Comparison of ENCODE assay signal across 10 cellular contexts in genomic region chr15:67077641-67078215, GRCh38. TPM values are rescaled to one million over a fixed set of nuclear protein-coding genes. Genes with fewer than 3 reads are reported as not detected.
DNase-seq lines count a peak whose midpoint lies in the region; ATAC-seq and TF ChIP-seq lines count a peak whose summit lies in the region.
"Had no signal": no experiment of that assay in that cellular context is flagged by ENCODE, and none has a peak within 500 bp of the region (broad histone marks: within the 10 kb centered on the region; RNA-seq: fewer than 3 reads in every experiment).

No MANE protein-coding gene starts in this region.

- TF ChIP-seq CTCF in Calu3 (IDR thresholded peaks at IDR 0.05; ENCODE audit: unreplicated experiment) (no peak), nephron progenitor cell (IDR thresholded peaks at IDR 0.05) (no peak)

- H3K27ac Mint-ChIP-seq in Calu3 (ENCODE audit: unreplicated experiment): peak overlapping the region; percentile 75
- H3K27ac Mint-ChIP-seq in central memory CD8-positive, alpha-beta T cell (ENCODE audit: low read depth): peak overlapping the region; percentile 5
- peak overlapping the region; percentile 97 for H3K27ac Mint-ChIP-seq in nephron progenitor cell

- BruUV-seq in Calu3 (replicated peaks; lab: Mats Ljungman, UMichigan): no TSS peak

- H3K4me1 Mint-ChIP-seq in Calu3 (ENCODE audit: low read depth, unreplicated experiment) (peaks cover 92% of the 10 kb centered on the region), nephron progenitor cell (peaks cover 86% of the 10 kb centered on the region)
- H3K4me1 Mint-ChIP-seq in central memory CD8-positive, alpha-beta T cell: peaks cover 87% of the 10 kb centered on the region

- intact Hi-C loops in Calu3 (cut with micrococcal nuclease; ENCODE audit: unreplicated experiment) (no loop called here), left ventricle myocardium superior (cut with micrococcal nuclease) (loop anchor here (10.0 kb wide), 1 partner anchor 87 kb away; no protein-coding TSS in a partner anchor)

- DNase-seq in Calu3: no peak
- peak; percentile 72 for DNase-seq in MV-4-11 (lab: John Stamatoyannopoulos, UW)
- no peak for DNase-seq in central memory CD8-positive, alpha-beta T cell (ENCODE audit: low spot score in 2 of 2)
- no peak for DNase-seq in nephron progenitor cell
- DNase-seq in left ventricle myocardium superior: no peak
- DNase-seq in RPMI8226: no peak
- DNase-seq: activated CD4-positive, alpha-beta T cell treated with anti-CD3 and anti-CD28 coated beads for 1 hour; DMS79 treated with DMSO at 0.1 percent for 48 hours had no signal

- H3K27me3 Mint-ChIP-seq in Calu3 (ENCODE audit: unreplicated experiment) (no peaks in the 10 kb centered on the region), nephron progenitor cell (ENCODE audit: low read depth, poor library complexity) (peaks cover 4% of the 10 kb centered on the region)
- H3K27me3 Mint-ChIP-seq in central memory CD8-positive, alpha-beta T cell: no peaks in the 10 kb centered on the region

- H3K9me3 Mint-ChIP-seq in Calu3 (ENCODE audit: low read depth, unreplicated experiment): no peaks in the 10 kb centered on the region
- no peaks in the 10 kb centered on the region for H3K9me3 Mint-ChIP-seq in central memory CD8-positive, alpha-beta T cell
- H3K9me3 Mint-ChIP-seq in nephron progenitor cell: no peaks in the 10 kb centered on the region

- ATAC-seq in central memory CD8-positive, alpha-beta T cell (replicated peaks; ENCODE audit: extremely low read depth, poor library complexity, severe bottlenecking): no peak
- ATAC-seq in left ventricle myocardium superior: no peak
- no peak for ATAC-seq in GM18498 (IDR thresholded peaks at IDR 0.05; ENCODE audit: unreplicated experiment)
- ATAC-seq in HG03280 (IDR thresholded peaks at IDR 0.05; ENCODE audit: unreplicated experiment): no peak

- CTCF ChIA-PET in Calu3 (lab: Charles Lee): no interaction called here

- H3K4me3 Mint-ChIP-seq in Calu3 (ENCODE audit: low read depth, unreplicated experiment) (peak overlapping the region; percentile 47), nephron progenitor cell (no peak overlapping the region)
- peak overlapping the region; percentile 14 for H3K4me3 Mint-ChIP-seq in central memory CD8-positive, alpha-beta T cell

- H3K36me3 Mint-ChIP-seq in Calu3 (ENCODE audit: insufficient read depth, unreplicated experiment) (peaks cover 78% of the 10 kb centered on the region), nephron progenitor cell (ENCODE audit: low read depth) (peaks cover 71% of the 10 kb centered on the region)
- peaks cover 13% of the 10 kb centered on the region for H3K36me3 Mint-ChIP-seq in central memory CD8-positive, alpha-beta T cell (ENCODE audit: insufficient read depth)

RNA-seq across cellular contexts. Expression of gene SMAD3, which starts 12.3 kb away (rescaled TPM):
- total RNA-seq in Calu3 (2022) (121 and 147 TPM in 2 replicates), left ventricle myocardium superior (16.7 TPM)

Comparison
In these comparisons a context has a peak if more than half of its experiments do, and no peak if none do; other contexts are left out.
1. H3K27ac Mint-ChIP-seq: peak in every context shown above with its lines; median percentile 97 in nephron progenitor cell; 75 in Calu3; 5 in central memory CD8-positive, alpha-beta T cell.